ENCODE assay signal across 8 cellular contexts in the genomic region with DNA sequence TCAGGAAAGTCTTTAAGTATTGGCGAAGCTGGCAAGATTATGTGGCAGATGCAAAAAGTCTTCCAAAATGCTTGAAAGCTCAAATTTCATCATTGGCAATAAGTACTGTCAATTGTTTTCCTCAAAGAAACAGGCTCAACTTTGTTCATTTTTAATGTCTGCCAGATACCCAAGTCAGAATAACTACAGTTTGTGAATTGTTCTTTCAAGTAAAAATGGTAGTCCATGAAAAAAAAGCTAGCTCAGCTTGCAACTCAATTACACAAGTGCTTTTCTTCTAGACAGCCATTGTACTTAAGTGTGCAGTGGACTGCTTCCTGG.
DNase-seq lines count a peak whose midpoint lies in the region; ATAC-seq and TF ChIP-seq lines count a peak whose summit lies in the region.

No MANE protein-coding gene starts in this region.

- peak overlapping the region; percentile 99 for H3K27ac Mint-ChIP-seq in activated CD4-positive, alpha-beta T cell treated with anti-CD3 and anti-CD28 coated beads, Interleukin-2, amount 10 ng/mL, durations not matched to agents 7 days and 5 days
- H3K27ac Mint-ChIP-seq in activated CD4-positive, alpha-beta memory T cell treated with anti-CD3 and anti-CD28 coated beads for 36 hours = peak overlapping the region; percentile 97

- peak overlapping the region; percentile 97; the same call in 1 of the 2 replicates for H3K4me3 ChIP-seq in iPS-20b (ENCODE audit: low read length)
- H3K4me3 ChIP-seq in suprapubic skin = peak overlapping the region; percentile 84
- H3K4me3 ChIP-seq in neuronal stem cell (ENCODE audit: low read length in 2 of 2) = peak overlapping the region in 1 of 2 donors; percentile 69

- peaks cover 51% of the 10 kb centered on the region for H3K4me1 ChIP-seq in iPS-20b (ENCODE audit: insufficient read depth, low read length)
- peaks cover 29% of the 10 kb centered on the region for H3K4me1 ChIP-seq in suprapubic skin
- peaks cover 20 to 24% of the 10 kb centered on the region in 2 donors for H3K4me1 ChIP-seq in neuronal stem cell (ENCODE audit: control insufficient read depth in 2 of 2, insufficient read depth in 1 of 2, low read depth in 1 of 2, low read length in 2 of 2)

- no peaks in the 10 kb centered on the region for H3K27me3 Mint-ChIP-seq in activated CD4-positive, alpha-beta T cell treated with anti-CD3 and anti-CD28 coated beads, Interleukin-2, amount 10 ng/mL, durations not matched to agents 7 days and 5 days
- H3K27me3 Mint-ChIP-seq in activated CD4-positive, alpha-beta memory T cell treated with anti-CD3 and anti-CD28 coated beads for 36 hours = no peaks in the 10 kb centered on the region

- no peak overlapping the region for H2BK5ac ChIP-seq in neuronal stem cell (ENCODE audit: low read length)

- no peak overlapping the region for H2BK120ac ChIP-seq in neuronal stem cell (ENCODE audit: low read depth, low read length)

- peak overlapping the region; percentile 88 for H3K4me3 Mint-ChIP-seq in activated CD4-positive, alpha-beta T cell treated with anti-CD3 and anti-CD28 coated beads, Interleukin-2, amount 10 ng/mL, durations not matched to agents 7 days and 5 days
- peak overlapping the region; percentile 91 for H3K4me3 Mint-ChIP-seq in activated CD4-positive, alpha-beta memory T cell treated with anti-CD3 and anti-CD28 coated beads for 36 hours

- H3K14ac ChIP-seq in neuronal stem cell (ENCODE audit: low read length) = no peak overlapping the region

- TF ChIP-seq CTCF in suprapubic skin (IDR thresholded peaks at IDR 0.05) = no peak

- CTCF ChIA-PET in activated CD4-positive, alpha-beta T cell treated with anti-CD3 and anti-CD28 coated beads, Interleukin-2, amount 10 ng/mL, durations not matched to agents 7 days and 5 days (lab: Charles Lee) = interaction anchor here (0.8 to 1.1 kb wide), 2 partner anchors 69 to 83 kb away, joined by 3 read pairs; no protein-coding TSS in a partner anchor
- CTCF ChIA-PET in activated CD4-positive, alpha-beta memory T cell treated with anti-CD3 and anti-CD28 coated beads for 36 hours (lab: Charles Lee) = interaction anchor here (0.6 to 4.7 kb wide), 7 partner anchors 26 to 1219 kb away, joined by 4 to 40 read pairs (median 7); a partner anchor contains a TSS

- peaks cover 56% of the 10 kb centered on the region for H3K4me1 Mint-ChIP-seq in activated CD4-positive, alpha-beta T cell treated with anti-CD3 and anti-CD28 coated beads, Interleukin-2, amount 10 ng/mL, durations not matched to agents 7 days and 5 days
- H3K4me1 Mint-ChIP-seq in activated CD4-positive, alpha-beta memory T cell treated with anti-CD3 and anti-CD28 coated beads for 36 hours (ENCODE audit: low read depth) = peaks cover 41% of the 10 kb centered on the region

- WGBS in suprapubic skin = 84% methylated on average over 1 of the region's 1 CpG
- no CpG with 5 or more reads among the region's 1 CpG for WGBS in neuronal stem cell (ENCODE audit: extremely low coverage in 2 of 2, insufficient read length in 2 of 2, insufficient replicate concordance in 1 of 2), 2 donors

- H3K27ac ChIP-seq in iPS-20b (ENCODE audit: low read length) = no peak overlapping the region
- H3K27ac ChIP-seq in suprapubic skin = peak overlapping the region; percentile 99
- no peak overlapping the region for H3K27ac ChIP-seq in neuronal stem cell (replicated peaks; ENCODE audit: low read length)

- H3K36me3 ChIP-seq in iPS-20b (ENCODE audit: insufficient read depth, low read depth, low read length) (no peaks in the 10 kb centered on the region), suprapubic skin (no peaks in the 10 kb centered on the region), neuronal stem cell (replicated peaks in 1 of 2; ENCODE audit: control insufficient read depth in 2 of 2, insufficient read depth in 2 of 2, low read length in 2 of 2) (no peaks in the 10 kb centered on the region)

- H3K4ac ChIP-seq in neuronal stem cell (ENCODE audit: low read length) = no peak overlapping the region

- H3K9me3 Mint-ChIP-seq in activated CD4-positive, alpha-beta T cell treated with anti-CD3 and anti-CD28 coated beads, Interleukin-2, amount 10 ng/mL, durations not matched to agents 7 days and 5 days = no peaks in the 10 kb centered on the region
- no peaks in the 10 kb centered on the region for H3K9me3 Mint-ChIP-seq in activated CD4-positive, alpha-beta memory T cell treated with anti-CD3 and anti-CD28 coated beads for 36 hours

- peaks cover 2% of the 10 kb centered on the region for H3K36me3 Mint-ChIP-seq in activated CD4-positive, alpha-beta T cell treated with anti-CD3 and anti-CD28 coated beads, Interleukin-2, amount 10 ng/mL, durations not matched to agents 7 days and 5 days (ENCODE audit: low read depth)
- peaks cover 3% of the 10 kb centered on the region for H3K36me3 Mint-ChIP-seq in activated CD4-positive, alpha-beta memory T cell treated with anti-CD3 and anti-CD28 coated beads for 36 hours

- H4K8ac ChIP-seq in neuronal stem cell (ENCODE audit: low read depth, low read length) = no peak overlapping the region

- H3K4me2 ChIP-seq in neuronal stem cell (ENCODE audit: insufficient read depth, low read length, poor library complexity, severe bottlenecking) = no peak overlapping the region

- H3K9me3 ChIP-seq in iPS-20b (ENCODE audit: insufficient read depth, low read depth, low read length) (no peaks in the 10 kb centered on the region), suprapubic skin (no peaks in the 10 kb centered on the region), neuronal stem cell (replicated peaks in 1 of 2; ENCODE audit: control insufficient read depth in 2 of 2, insufficient read depth in 1 of 2, low read depth in 1 of 2, low read length in 2 of 2) (no peaks in the 10 kb centered on the region)

- H3K9ac ChIP-seq in iPS-20b (ENCODE audit: low read depth, low read length) = no peak overlapping the region
- no peak overlapping the region for H3K9ac ChIP-seq in neuronal stem cell (ENCODE audit: low read depth, low read length, poor library complexity)

- no peak overlapping the region for H3K18ac ChIP-seq in neuronal stem cell (ENCODE audit: low read length)

- intact Hi-C loops in activated CD4-positive, alpha-beta memory T cell treated with anti-CD3 and anti-CD28 coated beads for 36 hours (cut with micrococcal nuclease) = loop anchor here (5.0 kb wide), 2 partner anchors 48 to 1377 kb away; no protein-coding TSS in a partner anchor

- TF ChIP-seq POLR2A in suprapubic skin (IDR thresholded peaks at IDR 0.05) = no peak

- no peak for ATAC-seq in HG03460 (IDR thresholded peaks at IDR 0.05; ENCODE audit: unreplicated experiment)

- DNase-seq in activated CD4-positive, alpha-beta T cell treated with anti-CD3 and anti-CD28 coated beads, Interleukin-2, amount 10 ng/mL, durations not matched to agents 7 days and 5 days = no peak
- DNase-seq in activated CD4-positive, alpha-beta T cell treated with anti-CD3 and anti-CD28 coated beads, Interleukin-2, amount 50 U/mL, for 4 hours = no peak
- DNase-seq in activated CD4-positive, alpha-beta memory T cell treated with anti-CD3 and anti-CD28 coated beads for 36 hours = no peak
- DNase-seq in suprapubic skin (ENCODE audit: low spot score in 2 of 2) (no peak), H4 (ENCODE audit: low spot score) (no peak), neuronal stem cell (ENCODE audit: low spot score) (no peak)

- H4K91ac ChIP-seq in neuronal stem cell (ENCODE audit: low read depth, low read length, poor library complexity) = no peak overlapping the region

- POLR2A ChIA-PET in activated CD4-positive, alpha-beta T cell treated with anti-CD3 and anti-CD28 coated beads, Interleukin-2, amount 10 ng/mL, durations not matched to agents 7 days and 5 days (lab: Charles Lee) = interaction anchor here (3.4 kb wide), 1 partner anchor 70 kb away, joined by 37 read pairs; a partner anchor contains a TSS
- POLR2A ChIA-PET in activated CD4-positive, alpha-beta memory T cell treated with anti-CD3 and anti-CD28 coated beads for 36 hours (lab: Charles Lee) = interaction anchor here (0.7 to 6.9 kb wide), 9 partner anchors 31 to 88 kb away, joined by 3 to 103 read pairs (median 5); a partner anchor contains a TSS

- no peak overlapping the region for H2BK15ac ChIP-seq in neuronal stem cell (ENCODE audit: low read length)

- H3K23ac ChIP-seq in neuronal stem cell (ENCODE audit: low read depth, low read length, poor library complexity) = no peak overlapping the region

- H2AK5ac ChIP-seq in neuronal stem cell (ENCODE audit: low read depth, low read length) = no peak overlapping the region

- TF ChIP-seq EP300 in suprapubic skin (IDR thresholded peaks at IDR 0.05) = no peak

- no peak overlapping the region for H2AFZ ChIP-seq in neuronal stem cell (ENCODE audit: low read length)

- H3K79me1 ChIP-seq in neuronal stem cell (ENCODE audit: low read depth, low read length) = no peaks in the 10 kb centered on the region

- peaks cover 18% of the 10 kb centered on the region; the same call in 1 of the 2 replicates for H3K27me3 ChIP-seq in iPS-20b (ENCODE audit: insufficient read depth, low read length)
- no peaks in the 10 kb centered on the region for H3K27me3 ChIP-seq in suprapubic skin
- no peaks in the 10 kb centered on the region for H3K27me3 ChIP-seq in neuronal stem cell (ENCODE audit: control insufficient read depth in 3 of 3, insufficient read depth in 3 of 3, low read depth in 1 of 3, low read length in 3 of 3)

- no peak overlapping the region for H2BK12ac ChIP-seq in neuronal stem cell (ENCODE audit: low read length)
